Comparison of ENCODE assay signal across 13 cellular contexts in genomic region chr3:87996845-87997244, GRCh38.
DNase-seq lines count a peak whose midpoint lies in the region; ATAC-seq and TF ChIP-seq lines count a peak whose summit lies in the region.
"Had no signal": no experiment of that assay in that cellular context is flagged by ENCODE, and none has a peak within 500 bp of the region (broad histone marks: within the 10 kb centered on the region; RNA-seq: fewer than 3 reads in every experiment).

No MANE protein-coding gene starts in this region.

- H3K9me3 ChIP-seq in HAP-1: no peaks in the 10 kb centered on the region
- H3K9me3 ChIP-seq: BLaER1, left lung had no signal

- no peak for ATAC-seq in stimulated activated naive CD8-positive, alpha-beta T cell treated with anti-CD3 and anti-CD28 coated beads, Interleukin-15, Interleukin-2, amounts not matched to agents 100 U/mL and 50 U/mL, for 24 hours
- ATAC-seq in HG02870 (IDR thresholded peaks at IDR 0.05; ENCODE audit: unreplicated experiment): peak; percentile 10
- ATAC-seq in activated B cell treated with CpG ODN at 0.5 μM for 24 hours (ENCODE audit: low read depth): no peak

- peak overlapping the region; percentile 59 for H3K4me3 Mint-ChIP-seq in stimulated activated naive CD8-positive, alpha-beta T cell treated with anti-CD3 and anti-CD28 coated beads, Interleukin-15, Interleukin-2, amounts not matched to agents 100 ng/mL and 50 ng/mL, for 24 hours
- H3K4me3 Mint-ChIP-seq in activated B cell treated with CpG ODN at 0.5 μM for 24 hours: peak overlapping the region; percentile 75

- intact Hi-C loops in activated B cell treated with CpG ODN at 0.5 μM for 24 hours (cut with micrococcal nuclease): loop anchor here (1.0 to 2.0 kb wide), 3 partner anchors 8 to 62 kb away; partner anchors contain the start of genes CGGBP1 and ZNF654

- H3K4me3 ChIP-seq in HAP-1: no peak overlapping the region
- H3K4me3 ChIP-seq: BLaER1, left lung had no signal

- H3K36me3 Mint-ChIP-seq in stimulated activated naive CD8-positive, alpha-beta T cell treated with anti-CD3 and anti-CD28 coated beads, Interleukin-15, Interleukin-2, amounts not matched to agents 100 ng/mL and 50 ng/mL, for 24 hours (ENCODE audit: low read depth): no peaks in the 10 kb centered on the region
- H3K36me3 Mint-ChIP-seq in activated B cell treated with CpG ODN at 0.5 μM for 24 hours (ENCODE audit: low read depth): no peaks in the 10 kb centered on the region

- CTCF ChIA-PET in activated B cell treated with CpG ODN at 0.5 μM for 24 hours (lab: Charles Lee): no interaction called here

- no peaks in the 10 kb centered on the region for H3K36me3 ChIP-seq in HAP-1 (replicated peaks)
- H3K36me3 ChIP-seq: BLaER1, left lung had no signal

- H3K27me3 Mint-ChIP-seq in stimulated activated naive CD8-positive, alpha-beta T cell treated with anti-CD3 and anti-CD28 coated beads, Interleukin-15, Interleukin-2, amounts not matched to agents 100 ng/mL and 50 ng/mL, for 24 hours: peaks cover 8% of the 10 kb centered on the region
- H3K27me3 Mint-ChIP-seq in activated B cell treated with CpG ODN at 0.5 μM for 24 hours: no peaks in the 10 kb centered on the region

- no peak for DNase-seq in stimulated activated naive CD8-positive, alpha-beta T cell treated with anti-CD3 and anti-CD28 coated beads, Interleukin-15, Interleukin-2, amounts not matched to agents 100 U/mL and 50 U/mL, for 24 hours
- DNase-seq in activated B cell treated with CpG ODN at 0.5 μM for 24 hours: no peak
- DNase-seq in HAP-1 (ENCODE audit: low spot score in 2 of 2): no peak
- DNase-seq in DMS 273 (lab: John Stamatoyannopoulos, UW; ENCODE audit: unreplicated experiment): no peak
- no peak for DNase-seq in stimulated activated CD4-positive, alpha-beta T cell treated with anti-CD3 and anti-CD28 coated beads, Interleukin-15, amount 100 ng/mL, for 24 hours
- no peak for DNase-seq in COR-L47 (lab: John Stamatoyannopoulos, UW)
- DNase-seq: foreskin melanocyte, left lung, NCI-H1105 treated with DMSO at 0.1 percent for 48 hours, RPMI8226 had no signal

- peak overlapping the region; percentile 78 for H3K27ac Mint-ChIP-seq in stimulated activated naive CD8-positive, alpha-beta T cell treated with anti-CD3 and anti-CD28 coated beads, Interleukin-15, Interleukin-2, amounts not matched to agents 100 ng/mL and 50 ng/mL, for 24 hours
- peak overlapping the region; percentile 79 for H3K27ac Mint-ChIP-seq in activated B cell treated with CpG ODN at 0.5 μM for 24 hours

- no peak for TF ChIP-seq CTCF in activated B cell treated with CpG ODN at 0.5 μM for 24 hours (IDR thresholded peaks at IDR 0.05)

- in situ Hi-C loops in HAP-1 (cut with MboI; ENCODE audit: low sequenced_read_pairs): no loop called here

- no peaks in the 10 kb centered on the region for H3K9me3 Mint-ChIP-seq in stimulated activated naive CD8-positive, alpha-beta T cell treated with anti-CD3 and anti-CD28 coated beads, Interleukin-15, Interleukin-2, amounts not matched to agents 100 ng/mL and 50 ng/mL, for 24 hours
- H3K9me3 Mint-ChIP-seq in activated B cell treated with CpG ODN at 0.5 μM for 24 hours: no peaks in the 10 kb centered on the region

- peaks cover 3% of the 10 kb centered on the region; the same call in 1 of the 2 replicates for H3K27me3 ChIP-seq in HAP-1 (ENCODE audit: low read depth)
- H3K27me3 ChIP-seq: BLaER1, left lung had no signal

- H3K4me1 Mint-ChIP-seq in stimulated activated naive CD8-positive, alpha-beta T cell treated with anti-CD3 and anti-CD28 coated beads, Interleukin-15, Interleukin-2, amounts not matched to agents 100 ng/mL and 50 ng/mL, for 24 hours (ENCODE audit: low read depth): peaks cover 34% of the 10 kb centered on the region
- peaks cover 33% of the 10 kb centered on the region for H3K4me1 Mint-ChIP-seq in activated B cell treated with CpG ODN at 0.5 μM for 24 hours

- POLR2A ChIA-PET in activated B cell treated with CpG ODN at 0.5 μM for 24 hours (lab: Charles Lee): no interaction called here

- H3K4me1 ChIP-seq in HAP-1: no peaks in the 10 kb centered on the region
- H3K4me1 ChIP-seq: left lung had no signal
